Comparison of ENCODE assay signal across 18 cellular contexts in genomic region chr10:76150886-76151288, GRCh38.
DNase-seq lines count a peak whose midpoint lies in the region; ATAC-seq and TF ChIP-seq lines count a peak whose summit lies in the region.
"Had no signal": no experiment of that assay in that cellular context is flagged by ENCODE, and none has a peak within 500 bp of the region (broad histone marks: within the 10 kb centered on the region; RNA-seq: fewer than 3 reads in every experiment).

No MANE protein-coding gene starts in this region.

- H3K4me1 ChIP-seq in neuron (ENCODE audit: insufficient read depth, low read length) (peaks cover 16% of the 10 kb centered on the region), testis (no peaks in the 10 kb centered on the region), SK-N-SH (ENCODE audit: control insufficient read depth in 1 of 2, insufficient read depth in 2 of 2, low read depth in 1 of 2, low read length in 1 of 2) (no peaks in the 10 kb centered on the region; a peak in 1 of 4 replicates)
- H3K4me1 ChIP-seq: vagina had no signal

- CTCF ChIA-PET in AG04450 (lab: Charles Lee) (no interaction called here), SK-N-SH (lab: Yijun Ruan, JAX) (interaction anchor here (1.3 kb wide), 1 partner anchor 16 kb away, joined by 3 read pairs; no protein-coding TSS in a partner anchor)

- no peaks in the 10 kb centered on the region for H3F3A ChIP-seq in SK-N-SH (replicated peaks; ENCODE audit: insufficient read depth)

- H3K27me3 ChIP-seq in AG04450 (ENCODE audit: control insufficient read depth, insufficient read depth, low read length): no peaks in the 10 kb centered on the region
- H3K27me3 ChIP-seq in neuron (ENCODE audit: insufficient read depth, low read length): no peaks in the 10 kb centered on the region
- H3K27me3 ChIP-seq in testis: no peaks in the 10 kb centered on the region
- no peaks in the 10 kb centered on the region for H3K27me3 ChIP-seq in SK-N-SH (ENCODE audit: insufficient read depth)
- H3K27me3 ChIP-seq: vagina had no signal

- no peak for TF ChIP-seq CTCF in AG04450 (IDR thresholded peaks at IDR 0.05; ENCODE audit: low read depth, low read length)
- no peak for TF ChIP-seq CTCF in testis (IDR thresholded peaks at IDR 0.05)
- TF ChIP-seq CTCF in SK-N-SH (IDR thresholded peaks at IDR 0.05): no peak

- intact Hi-C loops in testis (cut with DNase I; ENCODE audit: low total_unique reads): no loop called here

- TF ChIP-seq RAD21 in SK-N-SH (IDR thresholded peaks at IDR 0.05; ENCODE audit: low read length): no peak

- H3K4me3 Mint-ChIP-seq in T-helper 17 cell: no peak overlapping the region
- H3K4me3 Mint-ChIP-seq: activated naive CD4-positive, alpha-beta T cell treated with anti-CD3 and anti-CD28 coated beads, Interleukin-2, amount 10 ng/mL, durations not matched to agents 7 days and 5 days; CD8-positive, alpha-beta T cell; stimulated activated effector memory CD8-positive, alpha-beta T cell treated with anti-CD3 and anti-CD28 coated beads, Interleukin-12 subunit alpha, Interleukin-12 subunit beta, amount 100 ng/mL, for 72 hours had no signal

- no peak for ATAC-seq in T-helper 17 cell
- ATAC-seq in GM21515 (IDR thresholded peaks at IDR 0.05; ENCODE audit: unreplicated experiment): no peak
- ATAC-seq: CD8-positive, alpha-beta T cell; stimulated activated effector memory CD8-positive, alpha-beta T cell treated with anti-CD3 and anti-CD28 coated beads, Interleukin-12 subunit alpha, Interleukin-12 subunit beta, amount 100 ng/mL, for 72 hours had no signal

- TF ChIP-seq POLR2A in testis (IDR thresholded peaks at IDR 0.05): no peak

- peak overlapping the region; percentile 61 for H2AFZ ChIP-seq in neuron (ENCODE audit: low read depth, low read length)
- H2AFZ ChIP-seq in SK-N-SH (ENCODE audit: low read depth): no peak overlapping the region

- H3K4me3 ChIP-seq in AG04450 (ENCODE audit: low read depth, low read length) (no peak overlapping the region), neuron (ENCODE audit: low read length) (no peak overlapping the region), testis (no peak overlapping the region), SK-N-SH (ENCODE audit: low read depth in 2 of 2, low read length in 1 of 2) (no peak overlapping the region)
- H3K4me3 ChIP-seq: skin epidermis, vagina had no signal

- no peaks in the 10 kb centered on the region for H3K79me2 ChIP-seq in SK-N-SH (ENCODE audit: insufficient read depth)

- H3K9ac ChIP-seq in SK-N-SH: no peak overlapping the region

- DNase-seq in AG04450 (ENCODE audit: low read depth, low spot score) (no peak), NCI-H146 (lab: John Stamatoyannopoulos, UW) (peak; percentile 72), globus pallidus (ENCODE audit: low spot score) (peak; percentile 24), T-helper 17 cell (no peak), testis (no peak), SK-N-SH (no peak)
- DNase-seq: activated CD4-positive, alpha-beta T cell treated with anti-CD3 and anti-CD28 coated beads, Interleukin-2, amount 50 U/mL, for 1 hour; activated naive CD4-positive, alpha-beta T cell treated with anti-CD3 and anti-CD28 coated beads, Interleukin-2, amount 10 ng/mL, durations not matched to agents 7 days and 5 days; CD8-positive, alpha-beta T cell; GF-D8; Karpas-422; OCI-M1 had no signal

- no peaks in the 10 kb centered on the region for H3K4me1 Mint-ChIP-seq in T-helper 17 cell
- H3K4me1 Mint-ChIP-seq: activated naive CD4-positive, alpha-beta T cell treated with anti-CD3 and anti-CD28 coated beads, Interleukin-2, amount 10 ng/mL, durations not matched to agents 7 days and 5 days; stimulated activated effector memory CD8-positive, alpha-beta T cell treated with anti-CD3 and anti-CD28 coated beads, Interleukin-12 subunit alpha, Interleukin-12 subunit beta, amount 100 ng/mL, for 72 hours had no signal

- POLR2A ChIA-PET in AG04450 (lab: Yijun Ruan, JAX) (no interaction called here), SK-N-SH (lab: Yijun Ruan, JAX) (no interaction called here)

- H3K9me2 ChIP-seq in SK-N-SH: no peaks in the 10 kb centered on the region

- no peaks in the 10 kb centered on the region for H3K9me3 ChIP-seq in AG04450 (ENCODE audit: control insufficient read depth, insufficient read depth, low read length)
- peaks cover 5% of the 10 kb centered on the region for H3K9me3 ChIP-seq in neuron (ENCODE audit: low read length)
- no peaks in the 10 kb centered on the region for H3K9me3 ChIP-seq in T-helper 17 cell (ENCODE audit: control insufficient read depth, low read length, poor library complexity, severe bottlenecking)
- no peaks in the 10 kb centered on the region for H3K9me3 ChIP-seq in testis
- no peaks in the 10 kb centered on the region for H3K9me3 ChIP-seq in SK-N-SH
- H3K9me3 ChIP-seq: vagina had no signal

- H3K27ac ChIP-seq in AG04450 (ENCODE audit: low read depth, low read length) (peak overlapping the region; percentile 21), testis (no peak overlapping the region), SK-N-SH (ENCODE audit: low read depth in 2 of 2, low read length in 1 of 2) (no peak overlapping the region)
- H3K27ac ChIP-seq: HL-60, vagina had no signal

- no peak overlapping the region for H3K4me2 ChIP-seq in SK-N-SH

- no peaks in the 10 kb centered on the region for H4K20me1 ChIP-seq in SK-N-SH (ENCODE audit: insufficient read depth)

- no peaks in the 10 kb centered on the region for H3K36me3 Mint-ChIP-seq in T-helper 17 cell (ENCODE audit: low read depth)
- H3K36me3 Mint-ChIP-seq: activated naive CD4-positive, alpha-beta T cell treated with anti-CD3 and anti-CD28 coated beads, Interleukin-2, amount 10 ng/mL, durations not matched to agents 7 days and 5 days; CD8-positive, alpha-beta T cell; stimulated activated effector memory CD8-positive, alpha-beta T cell treated with anti-CD3 and anti-CD28 coated beads, Interleukin-12 subunit alpha, Interleukin-12 subunit beta, amount 100 ng/mL, for 72 hours had no signal

- WGBS in testis, 2 donors: 84 to 90% methylated on average over 5 to 6 of the region's 6 CpGs
- WGBS in SK-N-SH (ENCODE audit: low lambda C conversion rate): 81% methylated on average over 6 of the region's 6 CpGs

- TF ChIP-seq EP300 in SK-N-SH (IDR thresholded peaks at IDR 0.05; ENCODE audit: borderline replicate concordance in 1 of 2, low read depth in 1 of 2, low read length in 1 of 2): no peak

- no peaks in the 10 kb centered on the region for H3K27me3 Mint-ChIP-seq in T-helper 17 cell
- H3K27me3 Mint-ChIP-seq: activated naive CD4-positive, alpha-beta T cell treated with anti-CD3 and anti-CD28 coated beads, Interleukin-2, amount 10 ng/mL, durations not matched to agents 7 days and 5 days had no signal

- no peak overlapping the region for H3K27ac Mint-ChIP-seq in T-helper 17 cell
- H3K27ac Mint-ChIP-seq: activated naive CD4-positive, alpha-beta T cell treated with anti-CD3 and anti-CD28 coated beads, Interleukin-2, amount 10 ng/mL, durations not matched to agents 7 days and 5 days; CD8-positive, alpha-beta T cell; stimulated activated effector memory CD8-positive, alpha-beta T cell treated with anti-CD3 and anti-CD28 coated beads, Interleukin-12 subunit alpha, Interleukin-12 subunit beta, amount 100 ng/mL, for 72 hours had no signal

- H3K36me3 ChIP-seq in neuron (ENCODE audit: insufficient read depth, low read length): no peaks in the 10 kb centered on the region
- no peaks in the 10 kb centered on the region for H3K36me3 ChIP-seq in testis (ENCODE audit: low read depth, missing control alignments)
- H3K36me3 ChIP-seq in SK-N-SH (replicated peaks in 1 of 2; ENCODE audit: control insufficient read depth in 1 of 2, insufficient read depth in 2 of 2, low read length in 1 of 2): peaks cover 0 to 4% of the 10 kb centered on the region in 2 experiments
- H3K36me3 ChIP-seq: vagina had no signal

TF ChIP-seq in SK-N-SH, 30 proteins besides CTCF, POLR2A, EP300 and RAD21:
- TF ChIP-seq RFX5 (IDR thresholded peaks at IDR 0.05; ENCODE audit: low read length): no peak
- TF ChIP-seq, protein P1, sequence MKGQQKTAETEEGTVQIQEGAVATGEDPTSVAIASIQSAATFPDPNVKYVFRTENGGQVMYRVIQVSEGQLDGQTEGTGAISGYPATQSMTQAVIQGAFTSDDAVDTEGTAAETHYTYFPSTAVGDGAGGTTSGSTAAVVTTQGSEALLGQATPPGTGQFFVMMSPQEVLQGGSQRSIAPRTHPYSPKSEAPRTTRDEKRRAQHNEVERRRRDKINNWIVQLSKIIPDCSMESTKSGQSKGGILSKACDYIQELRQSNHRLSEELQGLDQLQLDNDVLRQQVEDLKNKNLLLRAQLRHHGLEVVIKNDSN (IDR thresholded peaks at IDR 0.05; ENCODE audit: borderline replicate concordance, low read depth): no peak
- TF ChIP-seq POLR2AphosphoS5 (IDR thresholded peaks at IDR 0.05; ENCODE audit: low read depth, low read length): no peak
- TF ChIP-seq, protein P2, sequence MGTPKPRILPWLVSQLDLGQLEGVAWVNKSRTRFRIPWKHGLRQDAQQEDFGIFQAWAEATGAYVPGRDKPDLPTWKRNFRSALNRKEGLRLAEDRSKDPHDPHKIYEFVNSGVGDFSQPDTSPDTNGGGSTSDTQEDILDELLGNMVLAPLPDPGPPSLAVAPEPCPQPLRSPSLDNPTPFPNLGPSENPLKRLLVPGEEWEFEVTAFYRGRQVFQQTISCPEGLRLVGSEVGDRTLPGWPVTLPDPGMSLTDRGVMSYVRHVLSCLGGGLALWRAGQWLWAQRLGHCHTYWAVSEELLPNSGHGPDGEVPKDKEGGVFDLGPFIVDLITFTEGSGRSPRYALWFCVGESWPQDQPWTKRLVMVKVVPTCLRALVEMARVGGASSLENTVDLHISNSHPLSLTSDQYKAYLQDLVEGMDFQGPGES (IDR thresholded peaks at IDR 0.05; ENCODE audit: low read depth, low read length): no peak
- TF ChIP-seq NFIC (IDR thresholded peaks at IDR 0.05; ENCODE audit: borderline replicate concordance): no peak
- TF ChIP-seq GABPA (IDR thresholded peaks at IDR 0.05; ENCODE audit: low read depth): no peak

Comparison
In these comparisons a context has a peak if more than half of its experiments do, and no peak if none do; other contexts are left out.
1. DNase-seq: peak in NCI-H146 (single experiment) and globus pallidus (single experiment); none in AG04450 (single experiment), T-helper 17 cell (0 of 3), testis (single experiment) and SK-N-SH (single experiment).